Comparison of ENCODE assay signal across 1 cellular context in genomic region chr1:28889357-28889756, GRCh38.
TF ChIP-seq lines count a peak whose summit lies in the region.

No MANE protein-coding gene starts in this region.

TF ChIP-seq in K562, 482 proteins besides CTCF, POLR2A, EP300 and RAD21 (continued from another document):
- TF ChIP-seq PCBP1 (IDR thresholded peaks at IDR 0.05; ENCODE audit: low read depth, low read length, poor library complexity, severe bottlenecking) (no peak), GATAD2A (IDR thresholded peaks at IDR 0.05) (no peak), MXI1 (IDR thresholded peaks at IDR 0.05; ENCODE audit: low read depth, low read length) (no peak), WHSC1 (IDR thresholded peaks at IDR 0.05; ENCODE audit: low read length) (peak; percentile 86), BRCA1 (IDR thresholded peaks at IDR 0.05) (no peak), BRCA1 (CRISPR knock-in tag; IDR thresholded peaks at IDR 0.05) (peak; percentile 55; the same call in 1 of the 2 replicates), TFAM (CRISPR knock-in tag; conservative IDR thresholded peaks at IDR 0.05) (no peak), TCF7 (IDR thresholded peaks at IDR 0.05; ENCODE audit: borderline replicate concordance) (no peak), ARID4B (CRISPR knock-in tag; IDR thresholded peaks at IDR 0.05) (no peak), ZC3H4 (CRISPR knock-in tag; IDR thresholded peaks at IDR 0.05; ENCODE audit: borderline replicate concordance) (peak; percentile 33; the same call in 1 of the 2 replicates), NFE2 (IDR thresholded peaks at IDR 0.05; ENCODE audit: low read depth) (no peak), EHMT2 (IDR thresholded peaks at IDR 0.05) (no peak), RBFOX2 (IDR thresholded peaks at IDR 0.05; ENCODE audit: low read depth, low read length) (peak; percentile 48), SP2 (IDR thresholded peaks at IDR 0.05; ENCODE audit: extremely low read depth, low read depth, low read length, poor library complexity, severe bottlenecking) (no peak)
- TF ChIP-seq, protein P1, sequence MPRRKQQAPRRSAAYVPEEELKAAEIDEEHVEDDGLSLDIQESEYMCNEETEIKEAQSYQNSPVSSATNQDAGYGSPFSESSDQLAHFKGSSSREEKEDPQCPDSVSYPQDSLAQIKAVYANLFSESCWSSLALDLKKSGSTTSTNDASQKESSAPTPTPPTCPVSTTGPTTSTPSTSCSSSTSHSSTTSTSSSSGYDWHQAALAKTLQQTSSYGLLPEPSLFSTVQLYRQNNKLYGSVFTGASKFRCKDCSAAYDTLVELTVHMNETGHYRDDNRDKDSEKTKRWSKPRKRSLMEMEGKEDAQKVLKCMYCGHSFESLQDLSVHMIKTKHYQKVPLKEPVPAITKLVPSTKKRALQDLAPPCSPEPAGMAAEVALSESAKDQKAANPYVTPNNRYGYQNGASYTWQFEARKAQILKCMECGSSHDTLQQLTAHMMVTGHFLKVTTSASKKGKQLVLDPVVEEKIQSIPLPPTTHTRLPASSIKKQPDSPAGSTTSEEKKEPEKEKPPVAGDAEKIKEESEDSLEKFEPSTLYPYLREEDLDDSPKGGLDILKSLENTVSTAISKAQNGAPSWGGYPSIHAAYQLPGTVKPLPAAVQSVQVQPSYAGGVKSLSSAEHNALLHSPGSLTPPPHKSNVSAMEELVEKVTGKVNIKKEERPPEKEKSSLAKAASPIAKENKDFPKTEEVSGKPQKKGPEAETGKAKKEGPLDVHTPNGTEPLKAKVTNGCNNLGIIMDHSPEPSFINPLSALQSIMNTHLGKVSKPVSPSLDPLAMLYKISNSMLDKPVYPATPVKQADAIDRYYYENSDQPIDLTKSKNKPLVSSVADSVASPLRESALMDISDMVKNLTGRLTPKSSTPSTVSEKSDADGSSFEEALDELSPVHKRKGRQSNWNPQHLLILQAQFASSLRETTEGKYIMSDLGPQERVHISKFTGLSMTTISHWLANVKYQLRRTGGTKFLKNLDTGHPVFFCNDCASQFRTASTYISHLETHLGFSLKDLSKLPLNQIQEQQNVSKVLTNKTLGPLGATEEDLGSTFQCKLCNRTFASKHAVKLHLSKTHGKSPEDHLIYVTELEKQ (CRISPR knock-in tag; IDR thresholded peaks at IDR 0.05) = no peak
- TF ChIP-seq, protein P2, sequence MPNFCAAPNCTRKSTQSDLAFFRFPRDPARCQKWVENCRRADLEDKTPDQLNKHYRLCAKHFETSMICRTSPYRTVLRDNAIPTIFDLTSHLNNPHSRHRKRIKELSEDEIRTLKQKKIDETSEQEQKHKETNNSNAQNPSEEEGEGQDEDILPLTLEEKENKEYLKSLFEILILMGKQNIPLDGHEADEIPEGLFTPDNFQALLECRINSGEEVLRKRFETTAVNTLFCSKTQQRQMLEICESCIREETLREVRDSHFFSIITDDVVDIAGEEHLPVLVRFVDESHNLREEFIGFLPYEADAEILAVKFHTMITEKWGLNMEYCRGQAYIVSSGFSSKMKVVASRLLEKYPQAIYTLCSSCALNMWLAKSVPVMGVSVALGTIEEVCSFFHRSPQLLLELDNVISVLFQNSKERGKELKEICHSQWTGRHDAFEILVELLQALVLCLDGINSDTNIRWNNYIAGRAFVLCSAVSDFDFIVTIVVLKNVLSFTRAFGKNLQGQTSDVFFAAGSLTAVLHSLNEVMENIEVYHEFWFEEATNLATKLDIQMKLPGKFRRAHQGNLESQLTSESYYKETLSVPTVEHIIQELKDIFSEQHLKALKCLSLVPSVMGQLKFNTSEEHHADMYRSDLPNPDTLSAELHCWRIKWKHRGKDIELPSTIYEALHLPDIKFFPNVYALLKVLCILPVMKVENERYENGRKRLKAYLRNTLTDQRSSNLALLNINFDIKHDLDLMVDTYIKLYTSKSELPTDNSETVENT (CRISPR knock-in tag; IDR thresholded peaks at IDR 0.05) = no peak
- TF ChIP-seq, protein P3, sequence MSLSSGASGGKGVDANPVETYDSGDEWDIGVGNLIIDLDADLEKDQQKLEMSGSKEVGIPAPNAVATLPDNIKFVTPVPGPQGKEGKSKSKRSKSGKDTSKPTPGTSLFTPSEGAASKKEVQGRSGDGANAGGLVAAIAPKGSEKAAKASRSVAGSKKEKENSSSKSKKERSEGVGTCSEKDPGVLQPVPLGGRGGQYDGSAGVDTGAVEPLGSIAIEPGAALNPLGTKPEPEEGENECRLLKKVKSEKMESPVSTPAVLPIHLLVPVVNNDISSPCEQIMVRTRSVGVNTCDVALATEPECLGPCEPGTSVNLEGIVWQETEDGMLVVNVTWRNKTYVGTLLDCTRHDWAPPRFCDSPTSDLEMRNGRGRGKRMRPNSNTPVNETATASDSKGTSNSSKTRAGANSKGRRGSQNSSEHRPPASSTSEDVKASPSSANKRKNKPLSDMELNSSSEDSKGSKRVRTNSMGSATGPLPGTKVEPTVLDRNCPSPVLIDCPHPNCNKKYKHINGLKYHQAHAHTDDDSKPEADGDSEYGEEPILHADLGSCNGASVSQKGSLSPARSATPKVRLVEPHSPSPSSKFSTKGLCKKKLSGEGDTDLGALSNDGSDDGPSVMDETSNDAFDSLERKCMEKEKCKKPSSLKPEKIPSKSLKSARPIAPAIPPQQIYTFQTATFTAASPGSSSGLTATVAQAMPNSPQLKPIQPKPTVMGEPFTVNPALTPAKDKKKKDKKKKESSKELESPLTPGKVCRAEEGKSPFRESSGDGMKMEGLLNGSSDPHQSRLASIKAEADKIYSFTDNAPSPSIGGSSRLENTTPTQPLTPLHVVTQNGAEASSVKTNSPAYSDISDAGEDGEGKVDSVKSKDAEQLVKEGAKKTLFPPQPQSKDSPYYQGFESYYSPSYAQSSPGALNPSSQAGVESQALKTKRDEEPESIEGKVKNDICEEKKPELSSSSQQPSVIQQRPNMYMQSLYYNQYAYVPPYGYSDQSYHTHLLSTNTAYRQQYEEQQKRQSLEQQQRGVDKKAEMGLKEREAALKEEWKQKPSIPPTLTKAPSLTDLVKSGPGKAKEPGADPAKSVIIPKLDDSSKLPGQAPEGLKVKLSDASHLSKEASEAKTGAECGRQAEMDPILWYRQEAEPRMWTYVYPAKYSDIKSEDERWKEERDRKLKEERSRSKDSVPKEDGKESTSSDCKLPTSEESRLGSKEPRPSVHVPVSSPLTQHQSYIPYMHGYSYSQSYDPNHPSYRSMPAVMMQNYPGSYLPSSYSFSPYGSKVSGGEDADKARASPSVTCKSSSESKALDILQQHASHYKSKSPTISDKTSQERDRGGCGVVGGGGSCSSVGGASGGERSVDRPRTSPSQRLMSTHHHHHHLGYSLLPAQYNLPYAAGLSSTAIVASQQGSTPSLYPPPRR (CRISPR knock-in tag; IDR thresholded peaks at IDR 0.05; ENCODE audit: borderline replicate concordance) = no peak
